1 cellular context compared by ENCODE assay signal in the genomic region with DNA sequence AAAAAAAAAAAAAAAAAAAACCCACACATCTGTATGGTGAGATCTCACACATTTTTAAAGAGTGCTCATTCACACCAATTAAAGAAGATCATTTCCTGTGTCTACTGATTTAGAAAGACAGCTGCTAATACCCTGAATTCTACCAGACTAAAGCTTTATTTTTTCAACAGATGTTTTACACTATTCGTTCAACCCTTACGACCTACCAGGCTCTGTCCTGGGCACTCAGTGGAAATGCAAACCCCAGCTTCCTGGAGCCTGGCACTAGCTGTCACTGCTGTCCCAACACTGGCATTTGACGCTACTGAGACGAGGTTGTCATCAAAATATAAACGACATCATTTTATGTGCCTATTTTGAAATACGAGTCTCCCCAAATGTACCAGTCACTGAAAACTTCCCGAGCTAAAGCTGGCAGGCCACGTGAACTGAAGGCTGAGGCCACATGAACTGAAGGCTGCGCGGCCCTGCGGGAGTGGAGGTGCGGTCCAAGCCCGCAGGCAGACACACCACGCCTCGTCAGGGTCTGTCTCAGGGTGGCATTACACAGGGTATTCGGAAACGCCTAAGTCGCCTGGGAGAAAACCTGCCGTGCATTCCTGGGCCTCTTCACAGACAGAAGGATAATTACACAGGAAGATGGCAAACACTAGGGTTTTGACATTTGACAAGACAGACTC.
TF ChIP-seq lines count a peak whose summit lies in the region.

No MANE protein-coding gene starts in this region.

TF ChIP-seq in H1, 55 proteins besides CTCF, POLR2A, EP300 and RAD21:
- TF ChIP-seq CHD1 (IDR thresholded peaks at IDR 0.05; ENCODE audit: low read depth, low read length), result no peak
- TF ChIP-seq, protein P1, sequence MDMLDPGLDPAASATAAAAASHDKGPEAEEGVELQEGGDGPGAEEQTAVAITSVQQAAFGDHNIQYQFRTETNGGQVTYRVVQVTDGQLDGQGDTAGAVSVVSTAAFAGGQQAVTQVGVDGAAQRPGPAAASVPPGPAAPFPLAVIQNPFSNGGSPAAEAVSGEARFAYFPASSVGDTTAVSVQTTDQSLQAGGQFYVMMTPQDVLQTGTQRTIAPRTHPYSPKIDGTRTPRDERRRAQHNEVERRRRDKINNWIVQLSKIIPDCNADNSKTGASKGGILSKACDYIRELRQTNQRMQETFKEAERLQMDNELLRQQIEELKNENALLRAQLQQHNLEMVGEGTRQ (IDR thresholded peaks at IDR 0.05; ENCODE audit: low read length), result no peak
- no peak for TF ChIP-seq TCF12 (IDR thresholded peaks at IDR 0.05; ENCODE audit: low read depth, low read length)
- TF ChIP-seq POLR2AphosphoS5 (IDR thresholded peaks at IDR 0.05; ENCODE audit: low read depth, low read length), result no peak
- no peak for TF ChIP-seq CBX5 (IDR thresholded peaks at IDR 0.05; ENCODE audit: low read depth, low read length)
